In the genomic region with DNA sequence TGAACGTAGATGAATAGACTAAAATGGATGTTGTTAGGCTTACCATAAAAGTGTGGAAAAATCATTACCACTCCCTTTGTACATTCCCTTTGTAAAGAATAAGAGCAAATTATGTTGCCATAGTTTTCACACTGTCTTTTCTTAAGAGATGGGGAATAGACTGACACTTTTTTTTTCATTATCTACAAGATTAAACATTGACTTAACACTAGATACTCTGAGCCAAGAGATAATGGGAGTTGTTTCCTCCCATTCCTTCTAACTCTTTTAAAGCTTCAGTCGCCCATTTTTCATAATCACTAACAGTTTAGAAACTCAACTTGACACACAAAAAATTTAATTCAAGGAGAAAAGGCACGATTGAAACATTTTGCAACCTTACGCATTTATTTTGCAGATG, we compare ENCODE assay signal across 26 cellular contexts. TPM values are rescaled to one million over a fixed set of nuclear protein-coding genes. Genes with fewer than 3 reads are reported as not detected.
DNase-seq lines count a peak whose midpoint lies in the region; ATAC-seq and TF ChIP-seq lines count a peak whose summit lies in the region.
"Had no signal": no experiment of that assay in that cellular context is flagged by ENCODE, and none has a peak within 500 bp of the region (broad histone marks: within the 10 kb centered on the region; RNA-seq: fewer than 3 reads in every experiment).

No MANE protein-coding gene starts in this region.

- no peak overlapping the region for H2AFZ ChIP-seq in PC-3 (ENCODE audit: low read length)

- TF ChIP-seq EP300 in gastroesophageal sphincter (IDR thresholded peaks at IDR 0.05): no peak

- peaks cover 32% of the 10 kb centered on the region for H3K36me3 ChIP-seq in CD4-positive, CD25-positive, alpha-beta regulatory T cell (ENCODE audit: control insufficient read depth, insufficient read depth, low read length)
- H3K36me3 ChIP-seq in PC-3 (ENCODE audit: low read depth, low read length): peaks cover 8% of the 10 kb centered on the region; the same call in 1 of the 2 replicates
- peaks cover 2 to 42% of the 10 kb centered on the region in 2 donors for H3K36me3 ChIP-seq in gastroesophageal sphincter
- no peaks in the 10 kb centered on the region for H3K36me3 ChIP-seq in aorta (ENCODE audit: control insufficient read depth in 1 of 2, insufficient read depth in 2 of 2, low read length in 1 of 2)

- H3K9me3 ChIP-seq in CD4-positive, CD25-positive, alpha-beta regulatory T cell (ENCODE audit: control insufficient read depth in 2 of 2, low read length in 2 of 2): no peaks in the 10 kb centered on the region
- H3K9me3 ChIP-seq in PC-3 (ENCODE audit: low read length) (no peaks in the 10 kb centered on the region), gastroesophageal sphincter (no peaks in the 10 kb centered on the region), aorta (ENCODE audit: control insufficient read depth, low read length) (no peaks in the 10 kb centered on the region)

- CTCF ChIA-PET in PC-3 (lab: Charles Lee): no interaction called here

- 0 out of 2 replicates have a peak, but pooled peaks cover 3% of the 10 kb centered on the region for H4K20me1 ChIP-seq in PC-3 (ENCODE audit: low read length)

- TF ChIP-seq CTCF in PC-3 (conservative IDR thresholded peaks at IDR 0.05; ENCODE audit: low read depth, low read length): no peak
- TF ChIP-seq CTCF in gastroesophageal sphincter (IDR thresholded peaks at IDR 0.05): no peak

- H3K9me2 ChIP-seq in PC-3 (replicated peaks; ENCODE audit: low read length): no peaks in the 10 kb centered on the region

- H3K79me2 ChIP-seq in PC-3 (ENCODE audit: low read length): peaks cover 40% of the 10 kb centered on the region

- TF ChIP-seq POLR2A in gastroesophageal sphincter (IDR thresholded peaks at IDR 0.05): no peak

- H3K27me3 ChIP-seq in CD4-positive, CD25-positive, alpha-beta regulatory T cell (ENCODE audit: control insufficient read depth, insufficient read depth, low read length): no peaks in the 10 kb centered on the region
- H3K27me3 ChIP-seq in PC-3 (ENCODE audit: low read length) (no peaks in the 10 kb centered on the region), gastroesophageal sphincter (no peaks in the 10 kb centered on the region), aorta (ENCODE audit: control insufficient read depth in 1 of 2, insufficient read depth in 2 of 2, low read length in 1 of 2) (no peaks in the 10 kb centered on the region)
- H3K27me3 ChIP-seq: SJCRH30 had no signal

- TSS peak; percentile 10 for BruUV-seq in PC-3 (replicated peaks; lab: Mats Ljungman, UMichigan)

- no peak overlapping the region for H3K27ac ChIP-seq in CD4-positive, CD25-positive, alpha-beta regulatory T cell (ENCODE audit: insufficient read depth, low read length, poor library complexity, severe bottlenecking)
- H3K27ac ChIP-seq in PC-3 (ENCODE audit: low read length) (no peak overlapping the region), gastroesophageal sphincter (no peak overlapping the region), aorta (ENCODE audit: low read depth in 1 of 2, low read length in 2 of 2) (no peak overlapping the region)
- H3K27ac ChIP-seq: A549, C4-2B, SJCRH30 had no signal

- H3F3A ChIP-seq in PC-3 (ENCODE audit: low read length, unreplicated experiment): no peaks in the 10 kb centered on the region

- H3K27me3 Mint-ChIP-seq in CD4-positive, CD25-positive, alpha-beta regulatory T cell: no peaks in the 10 kb centered on the region
- H3K27me3 Mint-ChIP-seq in memory B cell: no peaks in the 10 kb centered on the region
- no peaks in the 10 kb centered on the region for H3K27me3 Mint-ChIP-seq in stimulated activated memory B cell treated with anti-CD40 and anti-IgM and Interleukin-4, amounts not matched to agents 10 μg/mL and 1 μg/mL and 100 μg/mL, for 72 hours

- POLR2A ChIA-PET in PC-3 (lab: Charles Lee; ENCODE audit: unreplicated experiment): no interaction called here

- WGBS in gastroesophageal sphincter (ENCODE audit: low coverage in 1 of 2), 2 donors: 17 to 88% methylated on average over 1 to 4 of the region's 4 CpGs
- WGBS in aorta, 2 donors: 90 to 92% methylated on average over 4 of the region's 4 CpGs

- H3K9ac ChIP-seq in PC-3 (ENCODE audit: low read length): no peak overlapping the region

- H3K4me3 ChIP-seq in CD4-positive, CD25-positive, alpha-beta regulatory T cell (ENCODE audit: low read depth, low read length): no peak overlapping the region
- H3K4me3 ChIP-seq in PC-3 (ENCODE audit: low read length) (no peak overlapping the region), gastroesophageal sphincter (no peak overlapping the region), aorta (ENCODE audit: low read length in 2 of 2) (no peak overlapping the region)
- H3K4me3 ChIP-seq: A549, K562, SJCRH30 had no signal

- peaks cover 33 to 58% (median 45%) of the 10 kb centered on the region in 4 donors for H3K4me1 Mint-ChIP-seq in CD4-positive, CD25-positive, alpha-beta regulatory T cell
- H3K4me1 Mint-ChIP-seq in memory B cell: peaks cover 20% of the 10 kb centered on the region
- H3K4me1 Mint-ChIP-seq in stimulated activated memory B cell treated with anti-CD40 and anti-IgM and Interleukin-4, amounts not matched to agents 10 μg/mL and 1 μg/mL and 100 μg/mL, for 72 hours: peaks cover 27% of the 10 kb centered on the region

- ATAC-seq in CD4-positive, CD25-positive, alpha-beta regulatory T cell (ENCODE audit: low read depth in 2 of 2): no peak
- no peak for ATAC-seq in PC-3
- ATAC-seq in memory B cell (ENCODE audit: low read depth): no peak
- ATAC-seq in stimulated activated memory B cell treated with anti-CD40 and anti-IgM and Interleukin-4, amounts not matched to agents 10 μg/mL and 1 μg/mL and 100 μg/mL, for 72 hours: no peak
- no peak for ATAC-seq in gastroesophageal sphincter
- no peak for ATAC-seq in aorta (ENCODE audit: low FRiP score)
- ATAC-seq: A549, K562, Right ventricle myocardium inferior, SK-N-SH treated with all-trans-retinoic acid at 6 μM for 48 hours had no signal

- DNase-seq in CD4-positive, CD25-positive, alpha-beta regulatory T cell: no peak
- no peak for DNase-seq in PC-3
- no peak for DNase-seq in memory B cell (ENCODE audit: low spot score in 2 of 2)
- DNase-seq in NCI-H2196 treated with DMSO at 0.1 percent for 48 hours (lab: John Stamatoyannopoulos, UW; ENCODE audit: unreplicated experiment): no peak
- no peak for DNase-seq in aorta
- DNase-seq: AML-193, Calu3, DND-41, Kasumi-1, NCI-H1092 treated with DMSO at 0.1 percent for 48 hours, NCI-H1436, NCI-H1930, NCI-H2107, NCI-H446, NCI-H524 treated with DMSO at 0.1 percent for 48 hours, NCI-H774, SJCRH30 had no signal

- H3K4me2 ChIP-seq in PC-3 (ENCODE audit: low read length): no peak overlapping the region
- H3K4me2 ChIP-seq: A549 had no signal

- peaks cover 5% of the 10 kb centered on the region for H3K4me1 ChIP-seq in CD4-positive, CD25-positive, alpha-beta regulatory T cell (ENCODE audit: control insufficient read depth, insufficient read depth, low read length, poor library complexity, severe bottlenecking)
- H3K4me1 ChIP-seq in PC-3 (ENCODE audit: insufficient read depth, low read length) (no peaks in the 10 kb centered on the region), gastroesophageal sphincter (peaks cover 0 to 6% (median 0%) of the 10 kb centered on the region in 3 donors), aorta (ENCODE audit: control insufficient read depth in 1 of 2, insufficient read depth in 2 of 2, low read length in 2 of 2) (no peaks in the 10 kb centered on the region)
- H3K4me1 ChIP-seq: A549, SJCRH30 had no signal

- peaks cover 39% of the 10 kb centered on the region for H3K36me3 Mint-ChIP-seq in CD4-positive, CD25-positive, alpha-beta regulatory T cell
- peaks cover 19% of the 10 kb centered on the region for H3K36me3 Mint-ChIP-seq in memory B cell
- H3K36me3 Mint-ChIP-seq in stimulated activated memory B cell treated with anti-CD40 and anti-IgM and Interleukin-4, amounts not matched to agents 10 μg/mL and 1 μg/mL and 100 μg/mL, for 72 hours: peaks cover 26% of the 10 kb centered on the region

- H3K27ac Mint-ChIP-seq in CD4-positive, CD25-positive, alpha-beta regulatory T cell: peak overlapping the region in 2 of 3 donors; percentile 16 to 41
- H3K27ac Mint-ChIP-seq in memory B cell: peak overlapping the region; percentile 54
- H3K27ac Mint-ChIP-seq in stimulated activated memory B cell treated with anti-CD40 and anti-IgM and Interleukin-4, amounts not matched to agents 10 μg/mL and 1 μg/mL and 100 μg/mL, for 72 hours: peak overlapping the region; percentile 33

- peaks cover 0 to 2% (median 0%) of the 10 kb centered on the region in 7 donors for H3K9me3 Mint-ChIP-seq in CD4-positive, CD25-positive, alpha-beta regulatory T cell
- peaks cover 4% of the 10 kb centered on the region for H3K9me3 Mint-ChIP-seq in memory B cell
- peaks cover 3% of the 10 kb centered on the region for H3K9me3 Mint-ChIP-seq in stimulated activated memory B cell treated with anti-CD40 and anti-IgM and Interleukin-4, amounts not matched to agents 10 μg/mL and 1 μg/mL and 100 μg/mL, for 72 hours

- intact Hi-C loops in PC-3 (cut with micrococcal nuclease): no loop called here
- intact Hi-C loops in aorta (cut with DNase I): no loop called here

- H3K4me3 Mint-ChIP-seq in CD4-positive, CD25-positive, alpha-beta regulatory T cell: no peak overlapping the region
- H3K4me3 Mint-ChIP-seq in memory B cell: no peak overlapping the region
- H3K4me3 Mint-ChIP-seq in stimulated activated memory B cell treated with anti-CD40 and anti-IgM and Interleukin-4, amounts not matched to agents 10 μg/mL and 1 μg/mL and 100 μg/mL, for 72 hours: no peak overlapping the region

RNA-seq across cellular contexts. Expression of a gene that starts 10.1 kb away (rescaled TPM):
- total RNA-seq in CD4-positive, CD25-positive, alpha-beta regulatory T cell: 54.1 TPM
- 10 to 100 TPM; 35.2 to 44.5 (median 38.6) TPM for polyA plus RNA-seq in CD4-positive, CD25-positive, alpha-beta regulatory T cell
- total RNA-seq in PC-3 (2014; rRNA removed) (38.0 and 41.4 TPM in 2 replicates), gastroesophageal sphincter (100 to 1,000 TPM in 3 of 4 donors, 10 to 100 TPM in 1; 79.3 to 119 (median 108) TPM), aorta (10 to 100 TPM; 85.4 to 86.2 TPM)
- polyA plus RNA-seq in aorta: 100 to 1,000 TPM in 1 of 2 donors, 10 to 100 TPM in 1; 73.0 to 137 TPM

RNA-seq across cellular contexts. Expression of a gene that starts 10.2 kb away (rescaled TPM):
- 72.0 TPM for total RNA-seq in CD4-positive, CD25-positive, alpha-beta regulatory T cell
- 10 to 100 TPM; 20.7 to 24.7 (median 22.5) TPM for polyA plus RNA-seq in CD4-positive, CD25-positive, alpha-beta regulatory T cell
- total RNA-seq in PC-3 (2014; rRNA removed) (60.7 and 68.4 TPM in 2 replicates), gastroesophageal sphincter (100 to 1,000 TPM in 1 of 4 donors, 10 to 100 TPM in 3; 41.3 to 111 (median 63.2) TPM), aorta (10 to 100 TPM; 34.3 to 50.7 TPM)
- 10 to 100 TPM; 15.0 to 15.9 TPM for polyA plus RNA-seq in aorta

RNA-seq across cellular contexts. Expression of a gene that starts 34.8 kb away (rescaled TPM):
- not detected for total RNA-seq in CD4-positive, CD25-positive, alpha-beta regulatory T cell
- not detected for polyA plus RNA-seq in CD4-positive, CD25-positive, alpha-beta regulatory T cell
- total RNA-seq in PC-3 (2014; rRNA removed) (not detected in 2 replicates), gastroesophageal sphincter (under 1 TPM in 1 of 4 donors, not detected in 3; 0.73 TPM), aorta (under 1 TPM in 1 of 2 donors, not detected in 1; 0.18 TPM)
- polyA plus RNA-seq in aorta: 1 to 10 TPM in 1 of 2 donors, under 1 TPM in 1; 0.13 to 3.3 TPM
- total RNA-seq: Calu3, K562, M059J, Right ventricle myocardium inferior, RPMI7951, SJCRH30 had no signal
- polyA plus RNA-seq: A549, K562 had no signal
